ENCODE assay signal across 1 cellular context in genomic region chr5:150428106-150428876, GRCh38.
TF ChIP-seq lines count a peak whose summit lies in the region.

No MANE protein-coding gene starts in this region.

TF ChIP-seq in HepG2, 621 proteins besides CTCF, POLR2A, EP300 and RAD21 (continued from another document and continues in another):
- TF ChIP-seq ZBTB39 (CRISPR knock-in tag; IDR thresholded peaks at IDR 0.05) (0 out of 2 replicates have a peak, but pooled peaks have one; percentile 31), ZNF790 (CRISPR knock-in tag; IDR thresholded peaks at IDR 0.05; ENCODE audit: borderline replicate concordance) (no peak), RFXANK (CRISPR knock-in tag; IDR thresholded peaks at IDR 0.05) (no peak; the same call in 1 of the 2 replicates), SIN3A (IDR thresholded peaks at IDR 0.05; ENCODE audit: borderline replicate concordance, low read depth, low read length) (peak; percentile 56; the same call in 1 of the 2 replicates), ETV5 (CRISPR knock-in tag; IDR thresholded peaks at IDR 0.05; ENCODE audit: borderline replicate concordance) (0 out of 2 replicates have a peak, but pooled peaks have one; percentile 15), ZNF343 (CRISPR knock-in tag; IDR thresholded peaks at IDR 0.05) (0 out of 2 replicates have a peak, but pooled peaks have one; percentile 72), THAP8 (CRISPR knock-in tag; IDR thresholded peaks at IDR 0.05; ENCODE audit: borderline replicate concordance) (no peak), KDM2A (CRISPR knock-in tag; IDR thresholded peaks at IDR 0.05; ENCODE audit: borderline replicate concordance, low read depth) (peak; percentile 28; the same call in 1 of the 2 replicates), POGK (CRISPR knock-in tag; conservative IDR thresholded peaks at IDR 0.05) (no peak), UBTF (CRISPR knock-in tag; IDR thresholded peaks at IDR 0.05) (peak; percentile 62), ISL2 (CRISPR knock-in tag; IDR thresholded peaks at IDR 0.05) (0 out of 2 replicates have a peak, but pooled peaks have one; percentile 11), MYNN (CRISPR knock-in tag; IDR thresholded peaks at IDR 0.05; ENCODE audit: low read depth) (peak; percentile 86; the same call in 1 of the 2 replicates), REPIN1 (CRISPR knock-in tag; IDR thresholded peaks at IDR 0.05; ENCODE audit: borderline replicate concordance, low read depth) (no peak), SKI (IDR thresholded peaks at IDR 0.05; ENCODE audit: partially characterized antibody) (peak; percentile 5), ZNF224 (CRISPR knock-in tag; IDR thresholded peaks at IDR 0.05) (0 out of 2 replicates have a peak, but pooled peaks have one; percentile 59), SPEN (CRISPR knock-in tag; IDR thresholded peaks at IDR 0.05; ENCODE audit: low read depth) (peak; percentile 71; the same call in 1 of the 2 replicates), ZNF335 (CRISPR knock-in tag; IDR thresholded peaks at IDR 0.05) (0 out of 2 replicates have a peak, but pooled peaks have one; percentile 27), ATRX (CRISPR knock-in tag; IDR thresholded peaks at IDR 0.05; ENCODE audit: borderline replicate concordance) (no peak), NCOA2 (CRISPR knock-in tag; IDR thresholded peaks at IDR 0.05) (0 out of 2 replicates have a peak, but pooled peaks have one; percentile 57), ZNF674 (CRISPR knock-in tag; IDR thresholded peaks at IDR 0.05; ENCODE audit: low read depth) (no peak), ETV6 (CRISPR knock-in tag; conservative IDR thresholded peaks at IDR 0.05) (peak; percentile 59; the same call in 1 of the 2 replicates), SALL1 (CRISPR knock-in tag; IDR thresholded peaks at IDR 0.05) (peak; percentile 72), AHR (CRISPR knock-in tag; IDR thresholded peaks at IDR 0.05) (peak; percentile 29; the same call in 1 of the 2 replicates), HNF4A (CRISPR knock-in tag; IDR thresholded peaks at IDR 0.05) (peak; percentile 65), ZNF138 (CRISPR knock-in tag; IDR thresholded peaks at IDR 0.05; ENCODE audit: low read depth) (0 out of 2 replicates have a peak, but pooled peaks have one; percentile 70), NRL (CRISPR knock-in tag; IDR thresholded peaks at IDR 0.05; ENCODE audit: borderline replicate concordance) (peak; percentile 42; the same call in 1 of the 2 replicates), ZNF383 (CRISPR knock-in tag; IDR thresholded peaks at IDR 0.05; ENCODE audit: borderline replicate concordance) (no peak), MEIS2 (CRISPR knock-in tag; IDR thresholded peaks at IDR 0.05) (peak; percentile 44; the same call in 1 of the 2 replicates), RXRA (CRISPR knock-in tag; IDR thresholded peaks at IDR 0.05) (peak; percentile 77), STAG1 (CRISPR knock-in tag; IDR thresholded peaks at IDR 0.05) (no peak), NR2C2 (CRISPR knock-in tag; IDR thresholded peaks at IDR 0.05; ENCODE audit: borderline replicate concordance) (peak; percentile 51; the same call in 1 of the 2 replicates), MAF1 (CRISPR knock-in tag; IDR thresholded peaks at IDR 0.05; ENCODE audit: borderline replicate concordance) (no peak), TBX3 (IDR thresholded peaks at IDR 0.05; ENCODE audit: borderline replicate concordance) (no peak), MXD3 (CRISPR knock-in tag; IDR thresholded peaks at IDR 0.05) (peak; percentile 29; the same call in 1 of the 2 replicates), ONECUT2 (CRISPR knock-in tag; IDR thresholded peaks at IDR 0.05) (0 out of 2 replicates have a peak, but pooled peaks have one; percentile 36), DNMT1 (CRISPR knock-in tag; IDR thresholded peaks at IDR 0.05) (0 out of 2 replicates have a peak, but pooled peaks have one; percentile 65), NR2F6 (IDR thresholded peaks at IDR 0.05) (no peak; the same call in 1 of the 2 replicates), NR2F6 (CRISPR knock-in tag; IDR thresholded peaks at IDR 0.05) (peak; percentile 56; the same call in 1 of the 2 replicates), ZNF333 (CRISPR knock-in tag; IDR thresholded peaks at IDR 0.05; ENCODE audit: borderline replicate concordance) (0 out of 2 replicates have a peak, but pooled peaks have one; percentile 19), RBM22 (optimal IDR thresholded peaks at IDR 0.05; ENCODE audit: low read length) (no peak), ARHGAP35 (CRISPR knock-in tag; IDR thresholded peaks at IDR 0.05; ENCODE audit: borderline replicate concordance) (no peak; the same call in 1 of the 2 replicates), SNAI1 (CRISPR knock-in tag; IDR thresholded peaks at IDR 0.05; ENCODE audit: borderline replicate concordance) (no peak), NR2F1 (CRISPR knock-in tag; IDR thresholded peaks at IDR 0.05) (no peak; a peak in 1 of 4 replicates), TEAD3 (CRISPR knock-in tag; optimal IDR thresholded peaks at IDR 0.05; ENCODE audit: borderline replicate concordance) (peak; percentile 10), ZNF839 (CRISPR knock-in tag; IDR thresholded peaks at IDR 0.05; ENCODE audit: borderline replicate concordance) (no peak), ZNF557 (CRISPR knock-in tag; IDR thresholded peaks at IDR 0.05) (no peak)
- TF ChIP-seq, protein P1, sequence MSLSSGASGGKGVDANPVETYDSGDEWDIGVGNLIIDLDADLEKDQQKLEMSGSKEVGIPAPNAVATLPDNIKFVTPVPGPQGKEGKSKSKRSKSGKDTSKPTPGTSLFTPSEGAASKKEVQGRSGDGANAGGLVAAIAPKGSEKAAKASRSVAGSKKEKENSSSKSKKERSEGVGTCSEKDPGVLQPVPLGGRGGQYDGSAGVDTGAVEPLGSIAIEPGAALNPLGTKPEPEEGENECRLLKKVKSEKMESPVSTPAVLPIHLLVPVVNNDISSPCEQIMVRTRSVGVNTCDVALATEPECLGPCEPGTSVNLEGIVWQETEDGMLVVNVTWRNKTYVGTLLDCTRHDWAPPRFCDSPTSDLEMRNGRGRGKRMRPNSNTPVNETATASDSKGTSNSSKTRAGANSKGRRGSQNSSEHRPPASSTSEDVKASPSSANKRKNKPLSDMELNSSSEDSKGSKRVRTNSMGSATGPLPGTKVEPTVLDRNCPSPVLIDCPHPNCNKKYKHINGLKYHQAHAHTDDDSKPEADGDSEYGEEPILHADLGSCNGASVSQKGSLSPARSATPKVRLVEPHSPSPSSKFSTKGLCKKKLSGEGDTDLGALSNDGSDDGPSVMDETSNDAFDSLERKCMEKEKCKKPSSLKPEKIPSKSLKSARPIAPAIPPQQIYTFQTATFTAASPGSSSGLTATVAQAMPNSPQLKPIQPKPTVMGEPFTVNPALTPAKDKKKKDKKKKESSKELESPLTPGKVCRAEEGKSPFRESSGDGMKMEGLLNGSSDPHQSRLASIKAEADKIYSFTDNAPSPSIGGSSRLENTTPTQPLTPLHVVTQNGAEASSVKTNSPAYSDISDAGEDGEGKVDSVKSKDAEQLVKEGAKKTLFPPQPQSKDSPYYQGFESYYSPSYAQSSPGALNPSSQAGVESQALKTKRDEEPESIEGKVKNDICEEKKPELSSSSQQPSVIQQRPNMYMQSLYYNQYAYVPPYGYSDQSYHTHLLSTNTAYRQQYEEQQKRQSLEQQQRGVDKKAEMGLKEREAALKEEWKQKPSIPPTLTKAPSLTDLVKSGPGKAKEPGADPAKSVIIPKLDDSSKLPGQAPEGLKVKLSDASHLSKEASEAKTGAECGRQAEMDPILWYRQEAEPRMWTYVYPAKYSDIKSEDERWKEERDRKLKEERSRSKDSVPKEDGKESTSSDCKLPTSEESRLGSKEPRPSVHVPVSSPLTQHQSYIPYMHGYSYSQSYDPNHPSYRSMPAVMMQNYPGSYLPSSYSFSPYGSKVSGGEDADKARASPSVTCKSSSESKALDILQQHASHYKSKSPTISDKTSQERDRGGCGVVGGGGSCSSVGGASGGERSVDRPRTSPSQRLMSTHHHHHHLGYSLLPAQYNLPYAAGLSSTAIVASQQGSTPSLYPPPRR (CRISPR knock-in tag; IDR thresholded peaks at IDR 0.05; ENCODE audit: borderline replicate concordance): no peak
- TF ChIP-seq, protein P2, sequence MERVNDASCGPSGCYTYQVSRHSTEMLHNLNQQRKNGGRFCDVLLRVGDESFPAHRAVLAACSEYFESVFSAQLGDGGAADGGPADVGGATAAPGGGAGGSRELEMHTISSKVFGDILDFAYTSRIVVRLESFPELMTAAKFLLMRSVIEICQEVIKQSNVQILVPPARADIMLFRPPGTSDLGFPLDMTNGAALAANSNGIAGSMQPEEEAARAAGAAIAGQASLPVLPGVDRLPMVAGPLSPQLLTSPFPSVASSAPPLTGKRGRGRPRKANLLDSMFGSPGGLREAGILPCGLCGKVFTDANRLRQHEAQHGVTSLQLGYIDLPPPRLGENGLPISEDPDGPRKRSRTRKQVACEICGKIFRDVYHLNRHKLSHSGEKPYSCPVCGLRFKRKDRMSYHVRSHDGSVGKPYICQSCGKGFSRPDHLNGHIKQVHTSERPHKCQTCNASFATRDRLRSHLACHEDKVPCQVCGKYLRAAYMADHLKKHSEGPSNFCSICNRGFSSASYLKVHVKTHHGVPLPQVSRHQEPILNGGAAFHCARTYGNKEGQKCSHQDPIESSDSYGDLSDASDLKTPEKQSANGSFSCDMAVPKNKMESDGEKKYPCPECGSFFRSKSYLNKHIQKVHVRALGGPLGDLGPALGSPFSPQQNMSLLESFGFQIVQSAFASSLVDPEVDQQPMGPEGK (CRISPR knock-in tag; IDR thresholded peaks at IDR 0.05): 0 out of 2 replicates have a peak, but pooled peaks have one; percentile 26
- TF ChIP-seq, protein P3, sequence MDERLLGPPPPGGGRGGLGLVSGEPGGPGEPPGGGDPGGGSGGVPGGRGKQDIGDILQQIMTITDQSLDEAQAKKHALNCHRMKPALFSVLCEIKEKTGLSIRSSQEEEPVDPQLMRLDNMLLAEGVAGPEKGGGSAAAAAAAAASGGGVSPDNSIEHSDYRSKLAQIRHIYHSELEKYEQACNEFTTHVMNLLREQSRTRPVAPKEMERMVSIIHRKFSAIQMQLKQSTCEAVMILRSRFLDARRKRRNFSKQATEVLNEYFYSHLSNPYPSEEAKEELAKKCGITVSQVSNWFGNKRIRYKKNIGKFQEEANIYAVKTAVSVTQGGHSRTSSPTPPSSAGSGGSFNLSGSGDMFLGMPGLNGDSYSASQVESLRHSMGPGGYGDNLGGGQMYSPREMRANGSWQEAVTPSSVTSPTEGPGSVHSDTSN (CRISPR knock-in tag; IDR thresholded peaks at IDR 0.05): no peak
